Comparison of ENCODE assay signal across 8 cellular contexts in the genomic region with DNA sequence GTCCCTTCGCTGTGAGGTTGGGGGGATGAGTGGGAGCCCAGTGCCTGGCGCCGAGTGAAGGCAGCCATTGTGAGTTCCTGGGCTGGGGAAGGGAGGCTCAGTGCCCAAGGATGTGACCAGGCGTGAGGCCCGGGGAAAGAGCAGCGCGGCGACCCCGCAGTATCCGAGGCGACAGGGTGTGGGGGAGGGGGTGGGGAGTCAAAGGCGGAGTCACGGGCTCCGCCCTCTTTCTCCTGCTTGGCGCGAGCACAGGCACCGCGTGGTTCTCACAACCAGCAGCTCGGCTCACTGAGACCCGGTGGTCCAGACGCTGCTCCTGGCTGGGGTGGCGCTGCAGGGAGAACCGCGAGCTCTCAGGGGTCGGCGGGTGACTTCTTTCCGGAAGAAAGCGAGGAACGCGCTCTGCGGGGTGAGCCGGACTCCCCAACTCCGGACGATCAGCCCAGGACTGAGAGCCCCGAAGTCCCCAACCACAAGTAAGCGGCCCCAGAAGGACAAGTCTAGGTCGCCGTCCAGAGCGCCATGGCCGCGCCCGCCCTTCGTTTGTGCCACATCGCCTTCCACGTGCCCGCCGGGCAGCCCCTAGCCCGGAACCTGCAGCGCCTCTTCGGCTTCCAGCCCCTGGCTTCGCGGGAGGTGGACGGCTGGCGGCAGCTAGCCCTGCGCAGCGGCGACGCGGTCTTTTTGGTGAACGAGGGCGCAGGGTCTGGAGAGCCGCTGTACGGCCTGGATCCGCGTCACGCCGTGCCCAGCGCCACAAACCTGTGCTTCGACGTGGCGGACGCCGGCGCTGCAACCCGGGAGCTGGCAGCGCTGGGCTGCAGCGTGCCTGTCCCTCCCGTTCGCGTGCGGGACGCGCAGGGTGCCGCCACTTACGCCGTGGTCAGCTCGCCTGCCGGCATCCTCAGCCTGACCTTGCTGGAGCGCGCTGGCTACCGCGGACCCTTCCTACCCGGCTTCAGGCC. TPM values are rescaled to one million over a fixed set of nuclear protein-coding genes. Genes with fewer than 3 reads are reported as not detected.
DNase-seq lines count a peak whose midpoint lies in the region; ATAC-seq and TF ChIP-seq lines count a peak whose summit lies in the region.

A gene (plus strand): TSS at position 269 of the 965 bp plus-strand sequence. CDS start 254 bp downstream, at position 523.

- TF ChIP-seq POLR2A in esophagus squamous epithelium (IDR thresholded peaks at IDR 0.05): no peak

- peak within 1 kb of the TSS in 1 of 7 donors; percentile 65 for H3K27ac Mint-ChIP-seq in CD14-positive monocyte
- peak within 1 kb of the TSS; percentile 75 for H3K27ac Mint-ChIP-seq in stimulated activated memory B cell treated with anti-CD40 and anti-IgM and Interleukin-4, amounts not matched to agents 10 μg/mL and 1 μg/mL and 100 μg/mL, for 72 hours

- peak; percentile 87 for ATAC-seq in stimulated activated memory B cell treated with anti-CD40 and anti-IgM and Interleukin-4, amounts not matched to agents 10 μg/mL and 1 μg/mL and 100 μg/mL, for 72 hours

- peaks cover 2 to 18% (median 6%) of the 10 kb centered on the region in 3 donors for H3K27me3 Mint-ChIP-seq in CD14-positive monocyte (ENCODE audit: low read depth in 3 of 3)
- H3K27me3 Mint-ChIP-seq in stimulated activated memory B cell treated with anti-CD40 and anti-IgM and Interleukin-4, amounts not matched to agents 10 μg/mL and 1 μg/mL and 100 μg/mL, for 72 hours: no peaks in the 10 kb centered on the region

- H3K36me3 ChIP-seq in esophagus squamous epithelium (peaks cover under 1 to 26% (median 3%) of the 10 kb centered on the region in 3 donors), muscle layer of duodenum (ENCODE audit: control insufficient read depth in 1 of 2, insufficient read depth in 2 of 2, low read length in 2 of 2) (peaks cover 11 to 22% of the 10 kb centered on the region in 2 donors)

- H3K4me3 ChIP-seq in esophagus squamous epithelium: peak within 1 kb of the TSS; percentile 41 to 68 (median 59)
- H3K4me3 ChIP-seq in muscle layer of duodenum (ENCODE audit: low read depth in 1 of 2, low read length in 2 of 2): peak within 1 kb of the TSS; percentile 59 to 68

- H3K9me3 Mint-ChIP-seq in CD14-positive monocyte: peaks cover 0 to 3% (median 0%) of the 10 kb centered on the region in 7 donors
- H3K9me3 Mint-ChIP-seq in stimulated activated memory B cell treated with anti-CD40 and anti-IgM and Interleukin-4, amounts not matched to agents 10 μg/mL and 1 μg/mL and 100 μg/mL, for 72 hours: no peaks in the 10 kb centered on the region

- H3K4me1 Mint-ChIP-seq in CD14-positive monocyte: peaks cover 19% of the 10 kb centered on the region
- peaks cover 17% of the 10 kb centered on the region for H3K4me1 Mint-ChIP-seq in stimulated activated memory B cell treated with anti-CD40 and anti-IgM and Interleukin-4, amounts not matched to agents 10 μg/mL and 1 μg/mL and 100 μg/mL, for 72 hours

- H3K27ac ChIP-seq in esophagus squamous epithelium: peak within 1 kb of the TSS in 2 of 4 donors; percentile 28 to 60
- no peak within 1 kb of the TSS for H3K27ac ChIP-seq in muscle layer of duodenum (ENCODE audit: low read length)

- H3K9me3 ChIP-seq in esophagus squamous epithelium: no peaks in the 10 kb centered on the region
- no peaks in the 10 kb centered on the region for H3K9me3 ChIP-seq in muscle layer of duodenum (ENCODE audit: control insufficient read depth in 1 of 2, low read length in 2 of 2)

- H3K27me3 ChIP-seq in esophagus squamous epithelium (no peaks in the 10 kb centered on the region), muscle layer of duodenum (ENCODE audit: low read depth, low read length) (no peaks in the 10 kb centered on the region)

- peaks cover 19 to 28% of the 10 kb centered on the region in 2 donors for H3K36me3 Mint-ChIP-seq in CD14-positive monocyte
- H3K36me3 Mint-ChIP-seq in stimulated activated memory B cell treated with anti-CD40 and anti-IgM and Interleukin-4, amounts not matched to agents 10 μg/mL and 1 μg/mL and 100 μg/mL, for 72 hours: peaks cover 12% of the 10 kb centered on the region

- DNase-seq in CD14-positive monocyte (ENCODE audit: low spot score) (no peak), GM20000 (ENCODE audit: low spot score) (peak; percentile 86), NCI-H748 treated with DMSO at 0.1 percent for 48 hours (lab: John Stamatoyannopoulos, UW) (peak; percentile 51), activated T-cell treated with anti-CD3 and anti-CD28 coated beads for 4 hours (peak; percentile 59), esophagus squamous epithelium (lab: John Stamatoyannopoulos, UW) (no peak), HEK293T (ENCODE audit: extremely low spot score) (no peak)

- H3K4me3 Mint-ChIP-seq in CD14-positive monocyte: peak within 1 kb of the TSS; percentile 83 to 89
- peak within 1 kb of the TSS; percentile 82 for H3K4me3 Mint-ChIP-seq in stimulated activated memory B cell treated with anti-CD40 and anti-IgM and Interleukin-4, amounts not matched to agents 10 μg/mL and 1 μg/mL and 100 μg/mL, for 72 hours

- CTCF ChIA-PET in HEK293T (lab: Yijun Ruan, JAX): no interaction called here

- POLR2A ChIA-PET in HEK293T (lab: Yijun Ruan, JAX): interaction anchor here (7.0 kb wide), 1 partner anchor 13 kb away, joined by 61 read pairs; a partner anchor contains a TSS

- intact Hi-C loops in CD14-positive monocyte (cut with micrococcal nuclease): no loop called here
- intact Hi-C loops in esophagus squamous epithelium (cut with DNase I): no loop called here

- peaks cover 17 to 38% (median 19%) of the 10 kb centered on the region in 3 donors for H3K4me1 ChIP-seq in esophagus squamous epithelium
- peaks cover 0 to 7% of the 10 kb centered on the region in 2 donors for H3K4me1 ChIP-seq in muscle layer of duodenum (ENCODE audit: control insufficient read depth in 1 of 2, insufficient read depth in 2 of 2, low read length in 2 of 2)

- 3% methylated on average over 6 to 12 of the region's 93 CpGs for WGBS in esophagus squamous epithelium, 2 donors

- TF ChIP-seq CTCF in CD14-positive monocyte (IDR thresholded peaks at IDR 0.05) (no peak), GM20000 (IDR thresholded peaks at IDR 0.05; ENCODE audit: extremely low read depth, missing control alignments) (no peak), esophagus squamous epithelium (IDR thresholded peaks at IDR 0.05) (no peak)

TF ChIP-seq in HEK293T, 16 proteins besides CTCF, POLR2A, EP300 and RAD21:
- TF ChIP-seq FOXK2 (IDR thresholded peaks at IDR 0.05) (no peak), SUZ12 (IDR thresholded peaks at IDR 0.05) (no peak), SP1 (IDR thresholded peaks at IDR 0.05) (no peak), ELF4 (IDR thresholded peaks at IDR 0.05) (no peak), LEF1 (IDR thresholded peaks at IDR 0.05; ENCODE audit: borderline replicate concordance) (no peak), HDGF (IDR thresholded peaks at IDR 0.05; ENCODE audit: borderline replicate concordance) (no peak), NFRKB (IDR thresholded peaks at IDR 0.05) (no peak), BHLHE40 (IDR thresholded peaks at IDR 0.05; ENCODE audit: borderline replicate concordance) (no peak), FOXA1 (IDR thresholded peaks at IDR 0.05) (no peak), ARNT (IDR thresholded peaks at IDR 0.05) (no peak), ZNF384 (IDR thresholded peaks at IDR 0.05) (no peak), L3MBTL2 (conservative IDR thresholded peaks at IDR 0.05) (no peak)
- TF ChIP-seq, protein P1, sequence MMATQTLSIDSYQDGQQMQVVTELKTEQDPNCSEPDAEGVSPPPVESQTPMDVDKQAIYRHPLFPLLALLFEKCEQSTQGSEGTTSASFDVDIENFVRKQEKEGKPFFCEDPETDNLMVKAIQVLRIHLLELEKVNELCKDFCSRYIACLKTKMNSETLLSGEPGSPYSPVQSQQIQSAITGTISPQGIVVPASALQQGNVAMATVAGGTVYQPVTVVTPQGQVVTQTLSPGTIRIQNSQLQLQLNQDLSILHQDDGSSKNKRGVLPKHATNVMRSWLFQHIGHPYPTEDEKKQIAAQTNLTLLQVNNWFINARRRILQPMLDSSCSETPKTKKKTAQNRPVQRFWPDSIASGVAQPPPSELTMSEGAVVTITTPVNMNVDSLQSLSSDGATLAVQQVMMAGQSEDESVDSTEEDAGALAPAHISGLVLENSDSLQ (IDR thresholded peaks at IDR 0.05): no peak

RNA-seq across cellular contexts. Expression of the gene that starts here (rescaled TPM):
- not detected for polyA plus RNA-seq in CD14-positive monocyte
- total RNA-seq in esophagus squamous epithelium: 1 to 10 TPM; 4.0 to 4.8 (median 4.6) TPM

Comparison
In these comparisons a context has a peak if more than half of its experiments do, and no peak if none do; other contexts are left out.
1. DNase-seq: peak in GM20000 (single experiment), NCI-H748 treated with DMSO at 0.1 percent for 48 hours (single experiment) and activated T-cell treated with anti-CD3 and anti-CD28 coated beads for 4 hours (single experiment); none in CD14-positive monocyte (single experiment), esophagus squamous epithelium (single experiment) and HEK293T (single experiment).